In genomic region chr10:60521974-60522405, GRCh38 we compare ENCODE assay signal across 9 cellular contexts.
DNase-seq lines count a peak whose midpoint lies in the region; ATAC-seq and TF ChIP-seq lines count a peak whose summit lies in the region.
"Had no signal": no experiment of that assay in that cellular context is flagged by ENCODE, and none has a peak within 500 bp of the region (broad histone marks: within the 10 kb centered on the region; RNA-seq: fewer than 3 reads in every experiment).

No MANE protein-coding gene starts in this region.

- POLR2A ChIA-PET in activated CD4-positive, alpha-beta memory T cell treated with anti-CD3 and anti-CD28 coated beads for 36 hours (lab: Charles Lee) = no interaction called here
- POLR2A ChIA-PET in activated CD4-positive, alpha-beta memory T cell treated with anti-CD3 and anti-CD28 coated beads, Interleukin-2, amount 10 ng/mL, durations not matched to agents 7 days and 5 days (lab: Charles Lee) = no interaction called here

- H3K36me3 Mint-ChIP-seq in activated CD4-positive, alpha-beta memory T cell treated with anti-CD3 and anti-CD28 coated beads for 36 hours = peaks cover 8% of the 10 kb centered on the region
- H3K36me3 Mint-ChIP-seq in activated CD4-positive, alpha-beta memory T cell treated with anti-CD3 and anti-CD28 coated beads, Interleukin-2, amount 10 ng/mL, durations not matched to agents 7 days and 5 days (ENCODE audit: low read depth) = peaks cover 3% of the 10 kb centered on the region
- no peaks in the 10 kb centered on the region for H3K36me3 Mint-ChIP-seq in endothelial cell (ENCODE audit: low read depth, unreplicated experiment)
- H3K36me3 Mint-ChIP-seq in progenitor cell of endocrine pancreas (ENCODE audit: insufficient read depth) = peaks cover 1% of the 10 kb centered on the region

- peaks cover 17% of the 10 kb centered on the region for H3K4me1 Mint-ChIP-seq in activated CD4-positive, alpha-beta memory T cell treated with anti-CD3 and anti-CD28 coated beads for 36 hours (ENCODE audit: low read depth)
- H3K4me1 Mint-ChIP-seq in activated CD4-positive, alpha-beta memory T cell treated with anti-CD3 and anti-CD28 coated beads, Interleukin-2, amount 10 ng/mL, durations not matched to agents 7 days and 5 days = peaks cover 10% of the 10 kb centered on the region
- H3K4me1 Mint-ChIP-seq in endothelial cell (ENCODE audit: unreplicated experiment) = peaks cover 9% of the 10 kb centered on the region
- peaks cover 12% of the 10 kb centered on the region for H3K4me1 Mint-ChIP-seq in progenitor cell of endocrine pancreas (ENCODE audit: low read depth)

- no peak overlapping the region for H3K27ac Mint-ChIP-seq in activated CD4-positive, alpha-beta memory T cell treated with anti-CD3 and anti-CD28 coated beads for 36 hours
- no peak overlapping the region for H3K27ac Mint-ChIP-seq in activated CD4-positive, alpha-beta memory T cell treated with anti-CD3 and anti-CD28 coated beads, Interleukin-2, amount 10 ng/mL, durations not matched to agents 7 days and 5 days
- H3K27ac Mint-ChIP-seq in endothelial cell (ENCODE audit: unreplicated experiment) (peak overlapping the region; percentile 97), progenitor cell of endocrine pancreas (peak overlapping the region; percentile 82)
- H3K27ac Mint-ChIP-seq: activated naive CD4-positive, alpha-beta T cell treated with anti-CD3 and anti-CD28 coated beads, Interleukin-2, amount 50 U/mL, for 24 hours had no signal

- peaks cover 11% of the 10 kb centered on the region for H3K9me3 Mint-ChIP-seq in activated CD4-positive, alpha-beta memory T cell treated with anti-CD3 and anti-CD28 coated beads for 36 hours
- H3K9me3 Mint-ChIP-seq in activated CD4-positive, alpha-beta memory T cell treated with anti-CD3 and anti-CD28 coated beads, Interleukin-2, amount 10 ng/mL, durations not matched to agents 7 days and 5 days = peaks cover 10% of the 10 kb centered on the region
- H3K9me3 Mint-ChIP-seq in endothelial cell (ENCODE audit: unreplicated experiment) = no peaks in the 10 kb centered on the region
- peaks cover 4% of the 10 kb centered on the region for H3K9me3 Mint-ChIP-seq in progenitor cell of endocrine pancreas (ENCODE audit: low read depth)
- H3K9me3 Mint-ChIP-seq: activated naive CD4-positive, alpha-beta T cell treated with anti-CD3 and anti-CD28 coated beads, Interleukin-2, amount 50 U/mL, for 24 hours had no signal

- peak; percentile 13 for DNase-seq in activated CD4-positive, alpha-beta memory T cell treated with anti-CD3 and anti-CD28 coated beads for 36 hours
- DNase-seq in activated CD4-positive, alpha-beta memory T cell treated with anti-CD3 and anti-CD28 coated beads, Interleukin-2, amount 10 ng/mL, durations not matched to agents 7 days and 5 days = no peak
- DNase-seq in NCI-H1930 (lab: John Stamatoyannopoulos, UW) (peak; percentile 6 to 41), endothelial cell (ENCODE audit: low spot score) (peak; percentile 15), progenitor cell of endocrine pancreas (ENCODE audit: low spot score, unreplicated experiment) (peak; percentile 11), middle frontal gyrus (ENCODE audit: extremely low spot score, low spot score) (no peak)
- DNase-seq in effector CD4-positive, alpha-beta T cell = no peak

- H3K27me3 Mint-ChIP-seq in activated CD4-positive, alpha-beta memory T cell treated with anti-CD3 and anti-CD28 coated beads for 36 hours = no peaks in the 10 kb centered on the region
- H3K27me3 Mint-ChIP-seq in activated CD4-positive, alpha-beta memory T cell treated with anti-CD3 and anti-CD28 coated beads, Interleukin-2, amount 10 ng/mL, durations not matched to agents 7 days and 5 days = no peaks in the 10 kb centered on the region
- H3K27me3 Mint-ChIP-seq in endothelial cell (ENCODE audit: unreplicated experiment) (peaks cover 6% of the 10 kb centered on the region), progenitor cell of endocrine pancreas (no peaks in the 10 kb centered on the region)
- H3K27me3 Mint-ChIP-seq: activated naive CD4-positive, alpha-beta T cell treated with anti-CD3 and anti-CD28 coated beads, Interleukin-2, amount 50 U/mL, for 24 hours had no signal

- no peak for ATAC-seq in GM21737 (IDR thresholded peaks at IDR 0.05; ENCODE audit: unreplicated experiment)

- CTCF ChIA-PET in activated CD4-positive, alpha-beta memory T cell treated with anti-CD3 and anti-CD28 coated beads for 36 hours (lab: Charles Lee) = interaction anchor here (0.6 kb wide), 1 partner anchor 435 kb away, joined by 6 read pairs; no protein-coding TSS in a partner anchor
- CTCF ChIA-PET in activated CD4-positive, alpha-beta memory T cell treated with anti-CD3 and anti-CD28 coated beads, Interleukin-2, amount 10 ng/mL, durations not matched to agents 7 days and 5 days (lab: Charles Lee) = no interaction called here

- intact Hi-C loops in activated CD4-positive, alpha-beta memory T cell treated with anti-CD3 and anti-CD28 coated beads for 36 hours (cut with micrococcal nuclease) = no loop called here

- no peak overlapping the region for H3K4me3 Mint-ChIP-seq in activated CD4-positive, alpha-beta memory T cell treated with anti-CD3 and anti-CD28 coated beads for 36 hours
- H3K4me3 Mint-ChIP-seq in activated CD4-positive, alpha-beta memory T cell treated with anti-CD3 and anti-CD28 coated beads, Interleukin-2, amount 10 ng/mL, durations not matched to agents 7 days and 5 days = no peak overlapping the region
- H3K4me3 Mint-ChIP-seq in endothelial cell (ENCODE audit: unreplicated experiment) (no peak overlapping the region), progenitor cell of endocrine pancreas (ENCODE audit: low read depth) (no peak overlapping the region)
- H3K4me3 Mint-ChIP-seq: activated naive CD4-positive, alpha-beta T cell treated with anti-CD3 and anti-CD28 coated beads, Interleukin-2, amount 50 U/mL, for 24 hours had no signal

- TF ChIP-seq CTCF in endothelial cell (IDR thresholded peaks at IDR 0.05; ENCODE audit: unreplicated experiment) = no peak
- no peak for TF ChIP-seq CTCF in progenitor cell of endocrine pancreas (IDR thresholded peaks at IDR 0.05; ENCODE audit: unreplicated experiment)

Comparison
In these comparisons a context has a peak if more than half of its experiments do, and no peak if none do; other contexts are left out.
1. DNase-seq: peak in activated CD4-positive, alpha-beta memory T cell treated with anti-CD3 and anti-CD28 coated beads for 36 hours (single experiment), NCI-H1930 (2 of 2), endothelial cell (single experiment) and progenitor cell of endocrine pancreas (single experiment); none in activated CD4-positive, alpha-beta memory T cell treated with anti-CD3 and anti-CD28 coated beads, Interleukin-2, amount 10 ng/mL, durations not matched to agents 7 days and 5 days (single experiment), middle frontal gyrus (single experiment) and effector CD4-positive, alpha-beta T cell (single experiment).
2. H3K27ac Mint-ChIP-seq: peak in endothelial cell (single experiment) and progenitor cell of endocrine pancreas (single experiment); none in activated CD4-positive, alpha-beta memory T cell treated with anti-CD3 and anti-CD28 coated beads for 36 hours (single experiment) and activated CD4-positive, alpha-beta memory T cell treated with anti-CD3 and anti-CD28 coated beads, Interleukin-2, amount 10 ng/mL, durations not matched to agents 7 days and 5 days (single experiment).